In the genomic region with DNA sequence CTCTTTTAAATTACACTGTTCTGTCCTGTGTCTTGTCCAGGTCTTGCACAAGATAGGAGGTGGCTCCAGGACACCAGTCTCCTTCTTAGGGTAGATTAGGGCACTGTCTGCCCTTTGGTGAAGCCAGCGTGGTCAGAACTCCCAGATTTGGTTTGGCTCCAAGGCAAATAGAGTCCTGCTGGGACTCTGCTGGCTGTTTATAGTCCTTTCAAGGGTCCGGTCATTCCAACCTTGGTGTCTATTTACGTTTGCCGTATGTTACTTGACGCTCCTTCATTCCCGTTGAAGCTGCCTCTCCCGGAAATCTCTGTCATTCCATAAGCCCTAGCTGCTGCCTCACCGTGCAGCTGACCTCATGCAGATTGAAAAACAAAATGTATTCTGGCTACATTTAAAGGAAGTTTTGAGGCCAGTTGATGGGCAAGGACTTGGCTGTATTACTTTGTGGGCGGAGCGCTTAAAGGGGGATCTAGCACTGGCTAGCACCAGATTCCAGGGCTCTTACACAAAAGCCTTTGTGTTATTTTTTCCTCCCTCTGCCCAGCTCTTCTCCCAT, we compare ENCODE assay signal across 9 cellular contexts.
DNase-seq lines count a peak whose midpoint lies in the region; ATAC-seq, FAIRE-seq and TF ChIP-seq lines count a peak whose summit lies in the region.
"Had no signal": no experiment of that assay in that cellular context is flagged by ENCODE, and none has a peak within 500 bp of the region (broad histone marks: within the 10 kb centered on the region; RNA-seq: fewer than 3 reads in every experiment).

No MANE protein-coding gene starts in this region.

- H3K36me3 ChIP-seq in ascending aorta (no peaks in the 10 kb centered on the region), hepatocyte (replicated peaks; ENCODE audit: insufficient read depth, low read depth) (no peaks in the 10 kb centered on the region)

- H3K4me2 ChIP-seq in hepatocyte = peak overlapping the region; percentile 27

- H3K27me3 ChIP-seq in ascending aorta (no peaks in the 10 kb centered on the region), hepatocyte (no peaks in the 10 kb centered on the region)

- H3K4me3 Mint-ChIP-seq in activated T-cell treated with anti-CD3 and anti-CD28 coated beads, Interleukin-2, amount 50 U/mL, for 24 hours = no peak overlapping the region

- TF ChIP-seq CTCF in ascending aorta (IDR thresholded peaks at IDR 0.05) = no peak
- TF ChIP-seq CTCF in hepatocyte (IDR thresholded peaks at IDR 0.05; ENCODE audit: poor library complexity) = no peak

- H3K36me3 Mint-ChIP-seq in activated T-cell treated with anti-CD3 and anti-CD28 coated beads, Interleukin-2, amount 50 U/mL, for 24 hours (ENCODE audit: low read depth) = no peaks in the 10 kb centered on the region

- no peaks in the 10 kb centered on the region for H3K79me2 ChIP-seq in hepatocyte

- ATAC-seq in sciatic nerve = peak; percentile 93
- ATAC-seq in GM19023 (IDR thresholded peaks at IDR 0.05; ENCODE audit: unreplicated experiment) = no peak

- 68% methylated on average over 10 of the region's 10 CpGs for WGBS in hepatocyte (ENCODE audit: low lambda C conversion rate, missing lambda C conversion rate)

- intact Hi-C loops in ascending aorta (cut with DNase I) = loop anchor here (1.0 to 5.0 kb wide), 8 partner anchors 29 to 432 kb away; a partner anchor contains a TSS
- intact Hi-C loops in sciatic nerve (cut with DNase I) = no loop called here

- H3K4me1 Mint-ChIP-seq in activated T-cell treated with anti-CD3 and anti-CD28 coated beads, Interleukin-2, amount 50 U/mL, for 24 hours (ENCODE audit: low read depth) = no peaks in the 10 kb centered on the region

- no peak overlapping the region for H3K27ac Mint-ChIP-seq in activated T-cell treated with anti-CD3 and anti-CD28 coated beads, Interleukin-2, amount 50 U/mL, for 24 hours

- peak overlapping the region in 1 of 2 donors; percentile 50 for H3K4me3 ChIP-seq in ascending aorta
- no peak overlapping the region for H3K4me3 ChIP-seq in hepatocyte

- peak overlapping the region; percentile 88 to 91 for H3K27ac ChIP-seq in ascending aorta
- peak overlapping the region; percentile 35 for H3K27ac ChIP-seq in hepatocyte

- no peak for FAIRE-seq in GM12891 (lab: Jason Lieb, UNC)

- peak overlapping the region; percentile 27 for H2AFZ ChIP-seq in hepatocyte

- DNase-seq in GM03348 (ENCODE audit: low spot score) (peak; percentile 84), ascending aorta (ENCODE audit: low spot score in 2 of 2) (peak; percentile 46 to 91), hepatocyte (ENCODE audit: low spot score) (peak; percentile 44), sciatic nerve (ENCODE audit: low spot score) (peak; percentile 74), GM12891 (ENCODE audit: insufficient read length, low spot score) (no peak)
- DNase-seq in activated CD4-positive, CD25-positive, alpha-beta regulatory T cell treated with anti-CD3 and anti-CD28 coated beads, Interleukin-2, amount 50 U/mL, for 72 hours = no peak
- no peak for DNase-seq in activated T-cell treated with anti-CD3 and anti-CD28 coated beads, Interleukin-2, amount 50 U/mL, for 24 hours
- DNase-seq: NCI-H524 treated with DMSO at 0.1 percent for 48 hours had no signal

- H3K9me3 Mint-ChIP-seq in activated T-cell treated with anti-CD3 and anti-CD28 coated beads, Interleukin-2, amount 50 U/mL, for 24 hours = no peaks in the 10 kb centered on the region

- H3K27me3 Mint-ChIP-seq in activated T-cell treated with anti-CD3 and anti-CD28 coated beads, Interleukin-2, amount 50 U/mL, for 24 hours = peaks cover 3% of the 10 kb centered on the region

- TF ChIP-seq POLR2A in GM12891 (IDR thresholded peaks at IDR 0.05; ENCODE audit: low read depth, low read length) = no peak

- H3K9me3 ChIP-seq in ascending aorta (no peaks in the 10 kb centered on the region), hepatocyte (ENCODE audit: low read depth) (no peaks in the 10 kb centered on the region)

- peaks cover 0 to 27% of the 10 kb centered on the region in 2 donors for H3K4me1 ChIP-seq in ascending aorta
- peaks cover 5% of the 10 kb centered on the region for H3K4me1 ChIP-seq in hepatocyte (ENCODE audit: insufficient read depth)

- no peaks in the 10 kb centered on the region for H3K9me2 ChIP-seq in hepatocyte (replicated peaks; ENCODE audit: insufficient read depth)

- H4K20me1 ChIP-seq in hepatocyte (ENCODE audit: insufficient read depth, poor library complexity, severe bottlenecking) = no peaks in the 10 kb centered on the region

TF ChIP-seq in GM12891, 5 proteins besides CTCF, POLR2A, EP300 and RAD21:
- TF ChIP-seq TAF1 (IDR thresholded peaks at IDR 0.05; ENCODE audit: low read depth, low read length) (no peak), SPI1 (IDR thresholded peaks at IDR 0.05; ENCODE audit: low read depth, low read length) (no peak)

Comparison
In these comparisons a context has a peak if more than half of its experiments do, and no peak if none do; other contexts are left out.
1. DNase-seq: peak in GM03348 (single experiment), ascending aorta (2 of 2), hepatocyte (single experiment) and sciatic nerve (single experiment); none in activated CD4-positive, CD25-positive, alpha-beta regulatory T cell treated with anti-CD3 and anti-CD28 coated beads, Interleukin-2, amount 50 U/mL, for 72 hours (single experiment), activated T-cell treated with anti-CD3 and anti-CD28 coated beads, Interleukin-2, amount 50 U/mL, for 24 hours (single experiment) and GM12891 (single experiment).